In the genomic region with DNA sequence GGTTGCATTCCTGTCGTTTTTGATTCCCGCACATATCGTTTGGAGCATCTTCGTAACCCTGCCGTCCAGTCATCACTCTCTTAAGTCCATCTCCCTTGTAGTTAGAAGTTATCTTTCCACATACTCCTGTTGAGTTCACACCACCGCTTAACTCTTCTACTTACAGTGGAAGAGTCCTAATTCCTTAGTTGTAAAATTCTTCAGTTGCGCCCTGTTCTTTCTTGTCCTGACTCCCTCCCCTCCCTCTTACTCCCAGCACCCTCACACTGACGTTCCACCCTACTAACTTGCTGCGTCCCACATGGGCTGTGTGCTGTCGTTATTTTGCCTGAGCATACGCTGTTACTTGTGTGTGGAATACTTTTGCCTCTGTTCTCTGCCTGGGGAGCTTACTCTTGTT, we compare ENCODE assay signal across 23 cellular contexts. TPM values are rescaled to one million over a fixed set of nuclear protein-coding genes. Genes with fewer than 3 reads are reported as not detected.
DNase-seq lines count a peak whose midpoint lies in the region; ATAC-seq, FAIRE-seq and TF ChIP-seq lines count a peak whose summit lies in the region.
"Had no signal": no experiment of that assay in that cellular context is flagged by ENCODE, and none has a peak within 500 bp of the region (broad histone marks: within the 10 kb centered on the region; RNA-seq: fewer than 3 reads in every experiment).

No MANE protein-coding gene starts in this region.

- no peak overlapping the region for H3K18ac ChIP-seq in H1 (ENCODE audit: extremely low read depth, low read length)

- H3K79me2 ChIP-seq in mammary epithelial cell (ENCODE audit: insufficient read depth, low read length): peaks cover 100% of the 10 kb centered on the region
- H3K79me2 ChIP-seq in H1 (ENCODE audit: control insufficient read depth in 1 of 2, insufficient read depth in 2 of 2, low read length in 2 of 2): peaks cover 94 to 100% of the 10 kb centered on the region in 2 experiments

- no peak overlapping the region for H4K91ac ChIP-seq in H1 (replicated peaks; ENCODE audit: insufficient read length, low read length)

- ATAC-seq in Panc1 (no peak), gastrocnemius medialis (no peak), HG03439 (IDR thresholded peaks at IDR 0.05; ENCODE audit: unreplicated experiment) (no peak), HG03571 (IDR thresholded peaks at IDR 0.05; ENCODE audit: unreplicated experiment) (no peak)
- ATAC-seq: pancreas, T-cell had no signal

- no peak overlapping the region for H2AK5ac ChIP-seq in H1 (ENCODE audit: low read depth, low read length)

- H4K20me1 ChIP-seq in mammary epithelial cell (ENCODE audit: insufficient read depth, low read length) (peaks cover 30% of the 10 kb centered on the region), H1 (replicated peaks in 1 of 2; ENCODE audit: control insufficient read depth in 1 of 2, insufficient read depth in 2 of 2, low read length in 2 of 2) (peaks cover 50 to 58% of the 10 kb centered on the region in 2 experiments)

- H3K4me1 Mint-ChIP-seq in MCF 10A (ENCODE audit: insufficient read depth, unreplicated experiment): peaks cover 35% of the 10 kb centered on the region

- TF ChIP-seq RAD21 in H1 (IDR thresholded peaks at IDR 0.05 in 1 of 2, conservative IDR thresholded peaks at IDR 0.05 in 1 of 2; ENCODE audit: low read depth in 2 of 2, low read length in 2 of 2): no peak

- H3K9me3 Mint-ChIP-seq in MCF 10A (ENCODE audit: unreplicated experiment): no peaks in the 10 kb centered on the region
- H3K9me3 Mint-ChIP-seq: T-cell had no signal

- H3K27me3 ChIP-seq in mammary epithelial cell (ENCODE audit: insufficient read depth, low read length): no peaks in the 10 kb centered on the region
- no peaks in the 10 kb centered on the region for H3K27me3 ChIP-seq in Panc1 (ENCODE audit: control insufficient read depth, insufficient read depth, low read length)
- no peaks in the 10 kb centered on the region for H3K27me3 ChIP-seq in H1 (replicated peaks in 1 of 4; ENCODE audit: control insufficient read depth in 3 of 4, extremely low read depth in 1 of 4, insufficient read depth in 3 of 4, low read length in 3 of 4)
- H3K27me3 ChIP-seq in gastrocnemius medialis: no peaks in the 10 kb centered on the region
- no peaks in the 10 kb centered on the region for H3K27me3 ChIP-seq in ovary
- H3K27me3 ChIP-seq: hepatocyte, pancreas, suprapubic skin had no signal

- H3K4me2 ChIP-seq in mammary epithelial cell (ENCODE audit: insufficient read depth, low read depth, low read length) (no peak overlapping the region), H1 (ENCODE audit: insufficient read depth in 1 of 2, low read depth in 2 of 2, low read length in 2 of 2) (peak overlapping the region in 1 of 2 experiments; percentile 34; a peak in 2 of 4 replicates)
- H3K4me2 ChIP-seq: hepatocyte had no signal

- CTCF ChIA-PET in MCF 10A (lab: Yijun Ruan, JAX): interaction anchor here (0.6 to 2.6 kb wide), 3 partner anchors 9 to 38 kb away, joined by 3 to 8 read pairs (median 5); no protein-coding TSS in a partner anchor
- CTCF ChIA-PET in mammary epithelial cell (lab: Charles Lee; ENCODE audit: low non-redundant PET): interaction anchor here (0.7 to 0.8 kb wide), 2 partner anchors 10 to 1073 kb away, joined by 5 to 8 read pairs; no protein-coding TSS in a partner anchor
- CTCF ChIA-PET in Panc1 (lab: Charles Lee): no interaction called here
- CTCF ChIA-PET in H1 (lab: Charles Lee; ENCODE audit: partially characterized antibody): interaction anchor here (1.0 to 3.1 kb wide), 4 partner anchors 9 to 75 kb away, joined by 3 to 23 read pairs (median 4); a partner anchor contains a TSS

- H3K36me3 ChIP-seq in mammary epithelial cell (ENCODE audit: insufficient read depth, low read length) (peaks cover 6% of the 10 kb centered on the region), Panc1 (ENCODE audit: control insufficient read depth, insufficient read depth, low read length) (no peaks in the 10 kb centered on the region), H1 (ENCODE audit: control insufficient read depth in 2 of 4, insufficient read depth in 4 of 4, low read length in 3 of 4) (peaks cover 0 to 4% (median 0%) of the 10 kb centered on the region in 4 experiments; a peak in 1 of 8 replicates), gastrocnemius medialis (no peaks in the 10 kb centered on the region), ovary (no peaks in the 10 kb centered on the region)
- H3K36me3 ChIP-seq: pancreas, suprapubic skin had no signal

- H4K5ac ChIP-seq in H1 (ENCODE audit: insufficient read length, low read depth, low read length): no peak overlapping the region

- H3K14ac ChIP-seq in H1 (ENCODE audit: insufficient read length): no peak overlapping the region

- H3K9me3 ChIP-seq in mammary epithelial cell (replicated peaks; ENCODE audit: insufficient read depth, low read length) (no peaks in the 10 kb centered on the region), Panc1 (ENCODE audit: control insufficient read depth, insufficient read depth, low read depth, low read length) (no peaks in the 10 kb centered on the region), H1 (ENCODE audit: insufficient read depth in 2 of 2, low read depth in 1 of 2, low read length in 1 of 2) (no peaks in the 10 kb centered on the region), gastrocnemius medialis (no peaks in the 10 kb centered on the region), ovary (no peaks in the 10 kb centered on the region)
- H3K9me3 ChIP-seq: pancreas, suprapubic skin had no signal

- WGBS in mammary epithelial cell (ENCODE audit: low coverage, missing lambda C conversion rate): 100% methylated on average over 11 of the region's 11 CpGs
- 85% methylated on average over 11 of the region's 11 CpGs; no CpG with 5 or more reads in 1 of the 2 experiments for WGBS in H1 (ENCODE audit: extremely low coverage in 1 of 2, insufficient coverage in 1 of 2, insufficient read length in 1 of 2, insufficient replicate concordance in 2 of 2, low coverage in 1 of 2, low lambda C conversion rate in 2 of 2, missing lambda C conversion rate in 1 of 2), 2 experiments
- 77 to 81% (median 79%) methylated on average over 11 of the region's 11 CpGs for WGBS in ovary, 3 donors

- H3K4ac ChIP-seq in H1 (replicated peaks; ENCODE audit: insufficient read length, low read depth, low read length): no peak overlapping the region

- H3K23me2 ChIP-seq in H1 (ENCODE audit: low read depth, low read length): no peaks in the 10 kb centered on the region; the same call in 1 of the 2 replicates

- no peak overlapping the region for H3K23ac ChIP-seq in H1 (ENCODE audit: insufficient read length)

- no peak overlapping the region for H3K9ac ChIP-seq in mammary epithelial cell (ENCODE audit: insufficient read depth, low read length)
- H3K9ac ChIP-seq in H1 (replicated peaks in 1 of 4; ENCODE audit: extremely low read depth in 1 of 4, low read depth in 3 of 4, low read length in 3 of 4): peak overlapping the region in 1 of 4 experiments; percentile 40; a peak in 2 of 7 replicates

- H2AFZ ChIP-seq in mammary epithelial cell (ENCODE audit: low read depth, low read length) (no peak overlapping the region), H1 (ENCODE audit: low read length) (no peak overlapping the region)
- H2AFZ ChIP-seq: hepatocyte had no signal

- peaks cover 32% of the 10 kb centered on the region for H3K36me3 Mint-ChIP-seq in MCF 10A (ENCODE audit: insufficient read depth, unreplicated experiment)

- H3K4me3 ChIP-seq in mammary epithelial cell (replicated peaks in 1 of 3; ENCODE audit: insufficient read depth in 1 of 3, low read depth in 2 of 3, low read length in 3 of 3): no peak overlapping the region
- no peak overlapping the region for H3K4me3 ChIP-seq in Panc1 (ENCODE audit: low read depth in 2 of 2, low read length in 2 of 2)
- no peak overlapping the region for H3K4me3 ChIP-seq in H1 (ENCODE audit: extremely low read depth in 1 of 4, insufficient read depth in 2 of 4, low read depth in 3 of 4, low read length in 4 of 4)
- no peak overlapping the region for H3K4me3 ChIP-seq in gastrocnemius medialis
- H3K4me3 ChIP-seq in ovary: no peak overlapping the region
- H3K4me3 ChIP-seq: hepatocyte, pancreas, suprapubic skin had no signal

- dilution Hi-C loops in mammary epithelial cell (cut with HindIII; ENCODE audit: low sequenced_read_pairs): no loop called here

- no peak overlapping the region for H2BK15ac ChIP-seq in H1 (ENCODE audit: low read length)

- no peak overlapping the region for H2BK120ac ChIP-seq in H1 (replicated peaks; ENCODE audit: low read depth, low read length)

- no peak for TF ChIP-seq EP300 in H1 (IDR thresholded peaks at IDR 0.05; ENCODE audit: borderline replicate concordance in 1 of 2, low read depth in 2 of 2, low read length in 2 of 2)
- TF ChIP-seq EP300 in ovary (IDR thresholded peaks at IDR 0.05): no peak

- H3K56ac ChIP-seq in H1 (replicated peaks; ENCODE audit: insufficient read length, low read depth, low read length): no peak overlapping the region

- no peak overlapping the region for H2BK20ac ChIP-seq in H1 (ENCODE audit: low read length)

- POLR2A ChIA-PET in MCF 10A (lab: Yijun Ruan, JAX): interaction anchor here (1.0 kb wide), 1 partner anchor 10 kb away, joined by 5 read pairs; no protein-coding TSS in a partner anchor
- POLR2A ChIA-PET in Panc1 (lab: Charles Lee): interaction anchor here (0.7 kb wide), 1 partner anchor 14 kb away, joined by 3 read pairs; no protein-coding TSS in a partner anchor
- POLR2A ChIA-PET in H1 (lab: Charles Lee; ENCODE audit: partially characterized antibody): interaction anchor here (5.4 kb wide), 1 partner anchor 10 kb away, joined by 36 read pairs; no protein-coding TSS in a partner anchor

- H3K27me3 Mint-ChIP-seq in MCF 10A (ENCODE audit: insufficient read depth, unreplicated experiment): no peaks in the 10 kb centered on the region
- H3K27me3 Mint-ChIP-seq: CD4-positive, alpha-beta memory T cell; T-cell had no signal

- BruUV-seq in MCF 10A (replicated peaks; lab: Mats Ljungman, UMichigan) (no TSS peak), mammary epithelial cell (replicated peaks; lab: Mats Ljungman, UMichigan) (no TSS peak), Panc1 (replicated peaks; lab: Mats Ljungman, UMichigan) (no TSS peak)

- H3K4me1 ChIP-seq in mammary epithelial cell (ENCODE audit: insufficient read depth, low read length): peaks cover 35% of the 10 kb centered on the region
- peaks cover 76% of the 10 kb centered on the region for H3K4me1 ChIP-seq in Panc1 (ENCODE audit: control insufficient read depth, insufficient read depth, low read length)
- peaks cover 2 to 25% (median 9%) of the 10 kb centered on the region in 4 experiments; a peak in 5 of 7 replicates for H3K4me1 ChIP-seq in H1 (replicated peaks in 1 of 4; ENCODE audit: control insufficient read depth in 3 of 4, insufficient read depth in 4 of 4, low read length in 3 of 4)
- H3K4me1 ChIP-seq in gastrocnemius medialis: peaks cover 73 to 86% of the 10 kb centered on the region in 2 donors
- peaks cover 16% of the 10 kb centered on the region for H3K4me1 ChIP-seq in ovary (ENCODE audit: insufficient read depth)
- H3K4me1 ChIP-seq: pancreas had no signal

- H2BK5ac ChIP-seq in H1 (ENCODE audit: low read depth, low read length): peak overlapping the region; percentile 26; the same call in 1 of the 2 replicates

- DNase-seq in MCF 10A (ENCODE audit: unreplicated experiment) (no peak), mammary epithelial cell (no peak), Panc1 (ENCODE audit: low read depth, low spot score) (no peak), H1 (ENCODE audit: low read depth in 1 of 2, low spot score in 2 of 2) (no peak), gastrocnemius medialis (no peak), ovary (no peak)
- DNase-seq: activated CD4-positive, alpha-beta T cell treated with anti-CD3 and anti-CD28 coated beads, Interleukin-2, amount 50 U/mL, for 1 hour; CD4-positive, alpha-beta memory T cell; DMS53; foreskin fibroblast; GOT3; KG1; MV-4-11; NCI-H1694 treated with DMSO at 0.1 percent for 48 hours; NCI-H748 treated with DMSO at 0.1 percent for 48 hours; pancreas; SHP77 treated with DMSO at 0.1 percent for 48 hours; T-cell had no signal

- no peak for TF ChIP-seq POLR2A in H1 (IDR thresholded peaks at IDR 0.05; ENCODE audit: control extremely low read depth in 1 of 2, low read depth in 2 of 2, low read length in 2 of 2)
- no peak for TF ChIP-seq POLR2A in gastrocnemius medialis (IDR thresholded peaks at IDR 0.05)
- TF ChIP-seq POLR2A in ovary (IDR thresholded peaks at IDR 0.05): no peak

- in situ Hi-C loops in mammary epithelial cell (cut with MboI; ENCODE audit: low sequenced_read_pairs in 2 of 2) (no loop called here), Panc1 (cut with HindIII; ENCODE audit: low pct_unique_long_range_greater_than_20kb, low sequenced_read_pairs) (no loop called here), gastrocnemius medialis (cut with MboI; ENCODE audit: low sequenced_read_pairs in 4 of 4) (loop anchor here in 1 of 4 donors (10.0 kb wide), 1 partner anchor 46 kb away; no protein-coding TSS in a partner anchor)

- H2BK12ac ChIP-seq in H1 (ENCODE audit: low read depth, low read length): no peak overlapping the region

- no peak overlapping the region for H3K4me3 Mint-ChIP-seq in MCF 10A (ENCODE audit: unreplicated experiment)

- FAIRE-seq in H1 (lab: Jason Lieb, UNC): no peak
- FAIRE-seq: islet of Langerhans, pancreas had no signal

- H4K8ac ChIP-seq in H1 (ENCODE audit: extremely low read depth, insufficient read depth, low read length): no peak overlapping the region

- no peak for TF ChIP-seq CTCF in MCF 10A (IDR thresholded peaks at IDR 0.05; ENCODE audit: unreplicated experiment)
- no peak for TF ChIP-seq CTCF in mammary epithelial cell (conservative IDR thresholded peaks at IDR 0.05 in 1 of 2, IDR thresholded peaks at IDR 0.05 in 1 of 2; ENCODE audit: extremely low read depth in 1 of 2, insufficient read depth in 1 of 2, low read depth in 1 of 2, low read length in 2 of 2)
- TF ChIP-seq CTCF in Panc1 (IDR thresholded peaks at IDR 0.05): no peak
- no peak for TF ChIP-seq CTCF in H1 (IDR thresholded peaks at IDR 0.05; ENCODE audit: control extremely low read depth in 1 of 3, insufficient read depth in 1 of 3, low read depth in 1 of 3, low read length in 3 of 3)
- TF ChIP-seq CTCF in gastrocnemius medialis (IDR thresholded peaks at IDR 0.05 in 4 of 5, conservative IDR thresholded peaks at IDR 0.05 in 1 of 5): no peak
- TF ChIP-seq CTCF in ovary (IDR thresholded peaks at IDR 0.05): no peak

- intact Hi-C loops in MCF 10A (cut with micrococcal nuclease): no loop called here
- intact Hi-C loops in mammary epithelial cell (cut with micrococcal nuclease): loop anchor here (10.0 kb wide), 1 partner anchor 404 kb away; a partner anchor contains a TSS
- intact Hi-C loops in Panc1 (cut with micrococcal nuclease; ENCODE audit: unreplicated experiment): no loop called here
- intact Hi-C loops in gastrocnemius medialis (cut with DNase I; ENCODE audit: low total_unique reads): no loop called here
- intact Hi-C loops in ovary (cut with DNase I): no loop called here

- H3K27ac ChIP-seq in mammary epithelial cell (ENCODE audit: insufficient read depth, low read depth, low read length): no peak overlapping the region
- peak overlapping the region; percentile 6; the same call in 1 of the 2 replicates for H3K27ac ChIP-seq in Panc1 (ENCODE audit: low read length)
- no peak overlapping the region for H3K27ac ChIP-seq in H1 (ENCODE audit: low read depth, low read length)
- H3K27ac ChIP-seq in gastrocnemius medialis: peak overlapping the region; percentile 96 to 100 (median 96)
- no peak overlapping the region for H3K27ac ChIP-seq in ovary
- H3K27ac ChIP-seq: hepatocyte, pancreas had no signal

- H3K79me1 ChIP-seq in H1 (ENCODE audit: low read depth, low read length): 0 out of 2 replicates have a peak, but pooled peaks cover 2% of the 10 kb centered on the region

- peak overlapping the region; percentile 44 for H3K27ac Mint-ChIP-seq in MCF 10A (ENCODE audit: low read depth, unreplicated experiment)
- H3K27ac Mint-ChIP-seq: T-cell had no signal

RNA-seq across cellular contexts. Expression of a gene that starts 11.7 kb away (rescaled TPM):
- 110 and 124 TPM in 2 replicates for total RNA-seq in MCF 10A (2022)
- 100 to 1,000 TPM; 151 to 157 TPM for total RNA-seq in mammary epithelial cell
- polyA plus RNA-seq in mammary epithelial cell: 75.6 TPM
- 39.8 TPM for polyA minus RNA-seq in mammary epithelial cell
- 201 TPM for total RNA-seq in Panc1 (2021; ENCODE audit: unreplicated experiment)
- 278 TPM for polyA plus RNA-seq in Panc1 (2012; ENCODE audit: insufficient read length)
- 270 and 295 TPM in 2 replicates for total RNA-seq in H1 (2021; fragmentation: NEBNext Ultra II Directional; extraction: Animal tissue kit (Norgen Biotek cat#: 25700))
- 117 and 166 TPM in 2 replicates for polyA plus RNA-seq in H1 (2011; rRNA removed)
- polyA plus RNA-seq in H1 (2011; cell fraction: cytosol; rRNA removed): 170 TPM
- polyA plus RNA-seq in H1 (2011; cell fraction: nucleus; rRNA removed): 108 TPM
- polyA plus RNA-seq in H1 (2012, experiment 1 of 2): 237 to 389 TPM (median 263 TPM) in 4 replicates
- 129 TPM for polyA plus RNA-seq in H1 (2012, experiment 2 of 2)
- polyA plus RNA-seq in H1 (2013, experiment 1 of 2): 323 TPM
- polyA plus RNA-seq in H1 (2013, experiment 2 of 2): 304 TPM
- 66.6 and 92.4 TPM in 2 replicates for polyA minus RNA-seq in H1 (2011; rRNA and poly(A)+ RNA removed)
- polyA minus RNA-seq in H1 (2011; cell fraction: cytosol; rRNA and poly(A)+ RNA removed): 170 TPM
- polyA minus RNA-seq in H1 (2011; cell fraction: nucleus; rRNA and poly(A)+ RNA removed): 112 TPM
- total RNA-seq in gastrocnemius medialis: 100 to 1,000 TPM; 130 to 269 (median 188) TPM
- total RNA-seq in ovary: 100 to 1,000 TPM in 2 of 7 donors, 10 to 100 TPM in 5; 79.0 to 106 (median 86.7) TPM
- 100 to 1,000 TPM; 106 to 154 TPM for polyA plus RNA-seq in ovary

Comparison
In these comparisons a context has a peak if more than half of its experiments do, and no peak if none do; other contexts are left out.
1. H3K27ac ChIP-seq: peak in Panc1 (single experiment) and gastrocnemius medialis (4 of 4); none in mammary epithelial cell (single experiment), H1 (single experiment) and ovary (0 of 2).